ENCODE assay signal across 11 cellular contexts in the genomic region with DNA sequence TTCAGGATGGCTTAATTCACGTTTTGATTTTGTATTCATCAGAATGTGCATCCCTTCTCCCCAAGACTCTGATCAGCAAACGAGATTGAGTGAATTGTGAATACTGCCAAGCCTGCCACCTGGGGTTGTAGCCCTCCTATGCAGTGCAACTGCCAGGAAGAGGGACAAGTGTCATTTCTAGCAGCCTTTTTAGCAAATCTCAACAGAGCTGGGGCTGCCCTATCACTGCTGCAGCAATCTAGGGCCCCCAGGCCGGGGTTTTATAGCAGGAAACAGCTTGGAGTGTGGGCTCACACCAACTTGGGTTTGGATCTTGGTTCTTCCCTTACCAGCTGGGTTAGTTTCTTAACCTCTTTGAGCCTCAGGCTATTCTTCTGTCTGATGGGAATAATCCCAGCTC. TPM values are rescaled to one million over a fixed set of nuclear protein-coding genes. Genes with fewer than 3 reads are reported as not detected.
A peak's percentile ranks its signal among the peaks of the same experiment; 100 is the strongest.
DNase-seq lines count a peak whose midpoint lies in the region; ATAC-seq and TF ChIP-seq lines count a peak whose summit lies in the region.
"Had no signal": no experiment of that assay in that cellular context is flagged by ENCODE, and none has a peak within 500 bp of the region (broad histone marks: within the 10 kb centered on the region; RNA-seq: fewer than 3 reads in every experiment).

No MANE protein-coding gene starts in this region.

- peak overlapping the region in 1 of 4 donors; percentile 31 for H3K4me3 ChIP-seq in adrenal gland
- H3K4me3 ChIP-seq: SK-N-MC had no signal

- CTCF ChIA-PET in activated CD4-positive, alpha-beta T cell treated with anti-CD3 and anti-CD28 coated beads, Interleukin-2, amount 10 ng/mL, durations not matched to agents 7 days and 5 days (lab: Charles Lee), result interaction anchor here (0.9 to 1.4 kb wide), 3 partner anchors 14 to 21 kb away, joined by 3 to 7 read pairs (median 4); no protein-coding TSS in a partner anchor

- DNase-seq in activated CD4-positive, alpha-beta T cell treated with anti-CD3 and anti-CD28 coated beads, Interleukin-2, amount 10 ng/mL, durations not matched to agents 7 days and 5 days, result peak; percentile 2
- no peak for DNase-seq in activated CD4-positive, alpha-beta T cell treated with anti-CD3 and anti-CD28 coated beads for 1 hour
- DNase-seq in adrenal gland, result no peak
- DNase-seq in HT-29 (ENCODE audit: low spot score), result no peak
- no peak for DNase-seq in SHP77 treated with DMSO at 0.1 percent for 48 hours (lab: John Stamatoyannopoulos, UW)

- TF ChIP-seq POLR2A in adrenal gland (IDR thresholded peaks at IDR 0.05), result no peak

- peaks cover 0 to 5% of the 10 kb centered on the region in 2 donors for H3K4me1 ChIP-seq in adrenal gland (replicated peaks in 1 of 2)

- TF ChIP-seq CTCF in adrenal gland (IDR thresholded peaks at IDR 0.05), result no peak

- no peaks in the 10 kb centered on the region for H3K9me3 ChIP-seq in adrenal gland (replicated peaks in 1 of 3)

- no peaks in the 10 kb centered on the region for H3K4me1 Mint-ChIP-seq in activated CD4-positive, alpha-beta T cell treated with anti-CD3 and anti-CD28 coated beads, Interleukin-2, amount 10 ng/mL, durations not matched to agents 7 days and 5 days
- H3K4me1 Mint-ChIP-seq in stimulated activated memory B cell treated with anti-CD40 and anti-IgM and Interleukin-4, amounts not matched to agents 10 μg/mL and 1 μg/mL and 100 μg/mL, for 72 hours, result peaks cover 43% of the 10 kb centered on the region
- H3K4me1 Mint-ChIP-seq: activated CD4-positive, alpha-beta memory T cell treated with anti-CD3 and anti-CD28 coated beads, Interleukin-2, amount 10 ng/mL, durations not matched to agents 7 days and 5 days had no signal

- H3K9me3 Mint-ChIP-seq in activated CD4-positive, alpha-beta T cell treated with anti-CD3 and anti-CD28 coated beads, Interleukin-2, amount 10 ng/mL, durations not matched to agents 7 days and 5 days, result no peaks in the 10 kb centered on the region
- no peaks in the 10 kb centered on the region for H3K9me3 Mint-ChIP-seq in stimulated activated memory B cell treated with anti-CD40 and anti-IgM and Interleukin-4, amounts not matched to agents 10 μg/mL and 1 μg/mL and 100 μg/mL, for 72 hours
- H3K9me3 Mint-ChIP-seq: activated CD4-positive, alpha-beta memory T cell treated with anti-CD3 and anti-CD28 coated beads, Interleukin-2, amount 10 ng/mL, durations not matched to agents 7 days and 5 days had no signal

- H3K36me3 Mint-ChIP-seq in activated CD4-positive, alpha-beta T cell treated with anti-CD3 and anti-CD28 coated beads, Interleukin-2, amount 10 ng/mL, durations not matched to agents 7 days and 5 days (ENCODE audit: low read depth), result no peaks in the 10 kb centered on the region
- no peaks in the 10 kb centered on the region for H3K36me3 Mint-ChIP-seq in stimulated activated memory B cell treated with anti-CD40 and anti-IgM and Interleukin-4, amounts not matched to agents 10 μg/mL and 1 μg/mL and 100 μg/mL, for 72 hours

- POLR2A ChIA-PET in activated CD4-positive, alpha-beta T cell treated with anti-CD3 and anti-CD28 coated beads, Interleukin-2, amount 10 ng/mL, durations not matched to agents 7 days and 5 days (lab: Charles Lee), result no interaction called here

- ATAC-seq in HG02759 (IDR thresholded peaks at IDR 0.05; ENCODE audit: unreplicated experiment), result peak; percentile 16
- peak; percentile 51 for ATAC-seq in stimulated activated memory B cell treated with anti-CD40 and anti-IgM and Interleukin-4, amounts not matched to agents 10 μg/mL and 1 μg/mL and 100 μg/mL, for 72 hours
- no peak for ATAC-seq in HG03457 (IDR thresholded peaks at IDR 0.05; ENCODE audit: unreplicated experiment)

- H3K27ac ChIP-seq in adrenal gland, result peak overlapping the region in 3 of 5 donors; percentile 16 to 75 (median 51)
- H3K27ac ChIP-seq: SK-N-MC had no signal

- H3K36me3 ChIP-seq in adrenal gland (replicated peaks in 1 of 2), result no peaks in the 10 kb centered on the region

- 44 to 62% (median 53%) methylated on average over 3 of the region's 3 CpGs for WGBS in adrenal gland, 4 donors

- no peaks in the 10 kb centered on the region for H3K27me3 ChIP-seq in adrenal gland

- H3K27me3 Mint-ChIP-seq in activated CD4-positive, alpha-beta T cell treated with anti-CD3 and anti-CD28 coated beads, Interleukin-2, amount 10 ng/mL, durations not matched to agents 7 days and 5 days, result peaks cover 37% of the 10 kb centered on the region
- H3K27me3 Mint-ChIP-seq in stimulated activated memory B cell treated with anti-CD40 and anti-IgM and Interleukin-4, amounts not matched to agents 10 μg/mL and 1 μg/mL and 100 μg/mL, for 72 hours, result peaks cover 17% of the 10 kb centered on the region

- H3K4me3 Mint-ChIP-seq in activated CD4-positive, alpha-beta T cell treated with anti-CD3 and anti-CD28 coated beads, Interleukin-2, amount 10 ng/mL, durations not matched to agents 7 days and 5 days, result no peak overlapping the region
- peak overlapping the region; percentile 40 for H3K4me3 Mint-ChIP-seq in stimulated activated memory B cell treated with anti-CD40 and anti-IgM and Interleukin-4, amounts not matched to agents 10 μg/mL and 1 μg/mL and 100 μg/mL, for 72 hours
- H3K4me3 Mint-ChIP-seq: activated CD4-positive, alpha-beta memory T cell treated with anti-CD3 and anti-CD28 coated beads, Interleukin-2, amount 10 ng/mL, durations not matched to agents 7 days and 5 days had no signal

- no peak overlapping the region for H3K27ac Mint-ChIP-seq in activated CD4-positive, alpha-beta T cell treated with anti-CD3 and anti-CD28 coated beads, Interleukin-2, amount 10 ng/mL, durations not matched to agents 7 days and 5 days
- peak overlapping the region; percentile 24 for H3K27ac Mint-ChIP-seq in stimulated activated memory B cell treated with anti-CD40 and anti-IgM and Interleukin-4, amounts not matched to agents 10 μg/mL and 1 μg/mL and 100 μg/mL, for 72 hours
- H3K27ac Mint-ChIP-seq: activated CD4-positive, alpha-beta memory T cell treated with anti-CD3 and anti-CD28 coated beads, Interleukin-2, amount 10 ng/mL, durations not matched to agents 7 days and 5 days had no signal

- intact Hi-C loops in adrenal gland (cut with DNase I), result no loop called here

RNA-seq across cellular contexts. Expression of a gene that starts 4.0 kb away (rescaled TPM):
- total RNA-seq in activated CD4-positive, alpha-beta T cell treated with anti-CD3 and anti-CD28 coated beads, Interleukin-2, amount 10 ng/mL, durations not matched to agents 7 days and 5 days, result under 1 TPM; 0.08 to 0.15 TPM
- 100 to 1,000 TPM in 2 of 8 donors, 10 to 100 TPM in 6; 37.2 to 165 (median 94.4) TPM for total RNA-seq in adrenal gland
- 10 to 100 TPM; 17.9 to 20.0 (median 19.0) TPM for polyA plus RNA-seq in adrenal gland
- total RNA-seq in HT-29 (2014; rRNA removed; shearing (Covaris generic)), result not detected in 2 replicates
- total RNA-seq: epithelial cell of proximal tubule had no signal

Comparison
In these comparisons a context has a peak if more than half of its experiments do, and no peak if none do; other contexts are left out.
1. RNA of a gene that starts 4.0 kb away (total RNA-seq): 37.2 to 165 TPM in adrenal gland; 0.08 to 0.15 TPM in activated CD4-positive, alpha-beta T cell treated with anti-CD3 and anti-CD28 coated beads, Interleukin-2, amount 10 ng/mL, durations not matched to agents 7 days and 5 days and not detected in HT-29; every median in the first group is over 10 times any median in the second.